In genomic region chr11:40292636-40293585, GRCh38 we compare ENCODE assay signal across 10 cellular contexts.
DNase-seq lines count a peak whose midpoint lies in the region; ATAC-seq and TF ChIP-seq lines count a peak whose summit lies in the region.
"Had no signal": no experiment of that assay in that cellular context is flagged by ENCODE, and none has a peak within 500 bp of the region (broad histone marks: within the 10 kb centered on the region; RNA-seq: fewer than 3 reads in every experiment).

No MANE protein-coding gene starts in this region.

- H3K4me3 ChIP-seq in testis: peak overlapping the region; percentile 23 to 61
- H3K4me3 ChIP-seq: BLaER1 had no signal

- intact Hi-C loops in testis (cut with DNase I; ENCODE audit: low total_unique reads): no loop called here

- no peak for TF ChIP-seq POLR2A in testis (IDR thresholded peaks at IDR 0.05)

- 0 to 2% methylated on average over 24 to 40 of the region's 40 CpGs for WGBS in testis, 2 donors

- no peaks in the 10 kb centered on the region for H3K4me1 ChIP-seq in testis
- H3K4me1 ChIP-seq: BLaER1 had no signal

- DNase-seq in NCI-H82 (lab: John Stamatoyannopoulos, UW) (peak; percentile 30), NCI-H82 treated with DMSO at 0.1 percent for 48 hours (lab: John Stamatoyannopoulos, UW; ENCODE audit: unreplicated experiment) (no peak), caudate nucleus (lab: John Stamatoyannopoulos, UW) (peak in 17 of 61 donors; percentile 17 to 79 (median 52)), left kidney (ENCODE audit: low read depth, low spot score) (peak; percentile 56), testis (no peak), G401 (ENCODE audit: low spot score) (no peak), KBM-7 (no peak)
- DNase-seq: NCI-H187 treated with DMSO at 0.1 percent for 48 hours had no signal

- H3K9me3 ChIP-seq in testis: no peaks in the 10 kb centered on the region

- no peak for ATAC-seq in HG03095 (IDR thresholded peaks at IDR 0.05; ENCODE audit: unreplicated experiment)

- H3K36me3 ChIP-seq in testis (ENCODE audit: low read depth, missing control alignments): no peaks in the 10 kb centered on the region
- H3K36me3 ChIP-seq: BLaER1 had no signal

- H3K27me3 ChIP-seq in testis: no peaks in the 10 kb centered on the region
- H3K27me3 ChIP-seq: BLaER1 had no signal

- H3K27ac ChIP-seq in caudate nucleus (ENCODE audit: low read depth, low read length): peak overlapping the region; percentile 95
- no peak overlapping the region for H3K27ac ChIP-seq in testis
- H3K27ac ChIP-seq: BLaER1 had no signal

- TF ChIP-seq CTCF in testis (IDR thresholded peaks at IDR 0.05): no peak

- in situ Hi-C loops in G401 (cut with HindIII; ENCODE audit: low sequenced_read_pairs) (no loop called here), KBM-7 (cut with MboI; ENCODE audit: low pct_unique_long_range_greater_than_20kb, low sequenced_read_pairs) (no loop called here)

Comparison
In these comparisons a context has a peak if more than half of its experiments do, and no peak if none do; other contexts are left out.
1. DNase-seq: peak in NCI-H82 (single experiment) and left kidney (single experiment); none in NCI-H82 treated with DMSO at 0.1 percent for 48 hours (single experiment), testis (single experiment), G401 (single experiment) and KBM-7 (single experiment).